In genomic region chr3:138082085-138082991, GRCh38 we compare ENCODE assay signal across 9 cellular contexts. TPM values are rescaled to one million over a fixed set of nuclear protein-coding genes. Genes with fewer than 3 reads are reported as not detected.
DNase-seq lines count a peak whose midpoint lies in the region; ATAC-seq, FAIRE-seq and TF ChIP-seq lines count a peak whose summit lies in the region.
"Had no signal": no experiment of that assay in that cellular context is flagged by ENCODE, and none has a peak within 500 bp of the region (broad histone marks: within the 10 kb centered on the region; RNA-seq: fewer than 3 reads in every experiment).

No MANE protein-coding gene starts in this region.

- RAD21 ChIA-PET in GM12878 (lab: Charles Lee; ENCODE audit: unreplicated experiment): interaction anchor here (0.9 kb wide), 1 partner anchor 9 kb away, joined by 3 read pairs; no protein-coding TSS in a partner anchor

- no peak overlapping the region for H3K27ac Mint-ChIP-seq in stimulated activated naive B cell treated with anti-CD40 and anti-IgM and Interleukin-4, amounts not matched to agents 10 μg/mL and 1 μg/mL and 100 μg/mL, for 72 hours

- DNase-seq in activated T-cell treated with anti-CD3 and anti-CD28 coated beads, Interleukin-2, amount 50 U/mL, for 4 hours: no peak
- no peak for DNase-seq in activated T-cell treated with anti-CD3 and anti-CD28 coated beads, Interleukin-2, amount 50 U/mL, for 1 hour
- DNase-seq in MG63 (peak; percentile 65), GM12878 (ENCODE audit: low read depth, low spot score) (peak; percentile 27), AML-193 (lab: John Stamatoyannopoulos, UW) (no peak), middle frontal gyrus (ENCODE audit: extremely low spot score, low spot score) (no peak)
- no peak for DNase-seq in stimulated activated naive B cell treated with anti-CD40 and anti-IgM and Interleukin-4, amounts not matched to agents 10 μg/mL and 1 μg/mL and 100 μg/mL, for 72 hours

- intact Hi-C loops in GM12878 (cut with micrococcal nuclease; ENCODE audit: unreplicated experiment): no loop called here

- H3K9ac ChIP-seq in GM12878 (ENCODE audit: control insufficient read depth, insufficient read depth, low read length) (no peak overlapping the region), muscle layer of colon (ENCODE audit: low read length) (no peak overlapping the region)

- H3K4me2 ChIP-seq in GM12878 (ENCODE audit: control insufficient read depth, insufficient read depth): 0 out of 2 replicates have a peak overlapping the region, but pooled peaks have one; percentile 33

- peaks cover 20% of the 10 kb centered on the region for H3K4me1 Mint-ChIP-seq in activated T-cell treated with anti-CD3 and anti-CD28 coated beads, Interleukin-2, amount 50 U/mL, for 4 hours (ENCODE audit: low read depth)
- no peaks in the 10 kb centered on the region for H3K4me1 Mint-ChIP-seq in stimulated activated naive B cell treated with anti-CD40 and anti-IgM and Interleukin-4, amounts not matched to agents 10 μg/mL and 1 μg/mL and 100 μg/mL, for 72 hours

- no TSS peak for BruUV-seq in GM12878 (replicated peaks; lab: Mats Ljungman, UMichigan)

- H3K4me1 ChIP-seq in GM12878 (ENCODE audit: control insufficient read depth, insufficient read depth, low read length) (peaks cover 8% of the 10 kb centered on the region), muscle layer of colon (ENCODE audit: insufficient read depth, low read length) (no peaks in the 10 kb centered on the region)

- no peak overlapping the region for H3K4me3 ChIP-seq in MG63
- no peak overlapping the region for H3K4me3 ChIP-seq in GM12878
- H3K4me3 ChIP-seq in muscle layer of colon (ENCODE audit: low read depth in 1 of 2, low read length in 2 of 2): peak overlapping the region in 1 of 2 donors; percentile 9
- H3K4me3 ChIP-seq: cardiac muscle cell had no signal

- POLR2A ChIA-PET in GM12878 (lab: Charles Lee): no interaction called here

- H3K4me3 Mint-ChIP-seq in activated T-cell treated with anti-CD3 and anti-CD28 coated beads, Interleukin-2, amount 50 U/mL, for 4 hours: peak overlapping the region; percentile 13
- no peak overlapping the region for H3K4me3 Mint-ChIP-seq in stimulated activated naive B cell treated with anti-CD40 and anti-IgM and Interleukin-4, amounts not matched to agents 10 μg/mL and 1 μg/mL and 100 μg/mL, for 72 hours

- no peaks in the 10 kb centered on the region for H3K27me3 ChIP-seq in MG63
- peaks cover 0 to 2% of the 10 kb centered on the region in 2 experiments; a peak in 2 of 4 replicates for H3K27me3 ChIP-seq in GM12878 (replicated peaks in 1 of 2; ENCODE audit: control insufficient read depth in 2 of 2, insufficient read depth in 2 of 2, low read length in 1 of 2)
- H3K27me3 ChIP-seq in muscle layer of colon (ENCODE audit: control insufficient read depth in 1 of 2, insufficient read depth in 2 of 2, low read length in 2 of 2): no peaks in the 10 kb centered on the region
- H3K27me3 ChIP-seq: cardiac muscle cell had no signal

- H3K9me3 Mint-ChIP-seq in activated T-cell treated with anti-CD3 and anti-CD28 coated beads, Interleukin-2, amount 50 U/mL, for 4 hours: no peaks in the 10 kb centered on the region
- H3K9me3 Mint-ChIP-seq in stimulated activated naive B cell treated with anti-CD40 and anti-IgM and Interleukin-4, amounts not matched to agents 10 μg/mL and 1 μg/mL and 100 μg/mL, for 72 hours: no peaks in the 10 kb centered on the region

- no peak for TF ChIP-seq EP300 in GM12878 (IDR thresholded peaks at IDR 0.05; ENCODE audit: borderline replicate concordance in 1 of 2, control insufficient read depth in 1 of 2, low read depth in 2 of 2, low read length in 2 of 2)

- H3K79me2 ChIP-seq in GM12878 (ENCODE audit: control insufficient read depth, insufficient read depth, low read length): no peaks in the 10 kb centered on the region

- TF ChIP-seq POLR2A in GM12878 (IDR thresholded peaks at IDR 0.05; ENCODE audit: low read depth, low read length): no peak

- peak; percentile 72 to 75 for ATAC-seq in activated T-cell treated with anti-CD3 and anti-CD28 coated beads, Interleukin-2, amount 50 U/mL, for 4 hours
- ATAC-seq in GM12878: peak; percentile 77
- no peak for ATAC-seq in stimulated activated naive B cell treated with anti-CD40 and anti-IgM and Interleukin-4, amounts not matched to agents 10 μg/mL and 1 μg/mL and 100 μg/mL, for 72 hours (replicated peaks)

- SMC1A ChIA-PET in GM12878 (lab: Charles Lee; ENCODE audit: uncharacterized antibody, unreplicated experiment): no interaction called here

- H2AFZ ChIP-seq in GM12878 (ENCODE audit: control insufficient read depth, low read depth, low read length): no peak overlapping the region

- peaks cover 77% of the 10 kb centered on the region for H3K36me3 ChIP-seq in MG63
- no peaks in the 10 kb centered on the region for H3K36me3 ChIP-seq in GM12878 (ENCODE audit: control insufficient read depth in 2 of 2, insufficient read depth in 2 of 2, low read length in 1 of 2)
- peaks cover 54% of the 10 kb centered on the region for H3K36me3 ChIP-seq in muscle layer of colon (ENCODE audit: insufficient read depth, low read length)

- no peak for TF ChIP-seq RAD21 in GM12878 (IDR thresholded peaks at IDR 0.05; ENCODE audit: insufficient read depth, low read depth, low read length)

- CTCF ChIA-PET in GM12878 (lab: Yijun Ruan, JAX): interaction anchor here (1.3 to 1.5 kb wide), 2 partner anchors 12 to 36 kb away, joined by 3 to 8 read pairs; no protein-coding TSS in a partner anchor

- no peaks in the 10 kb centered on the region for H3K36me3 Mint-ChIP-seq in activated T-cell treated with anti-CD3 and anti-CD28 coated beads, Interleukin-2, amount 50 U/mL, for 4 hours (ENCODE audit: insufficient read depth)
- H3K36me3 Mint-ChIP-seq in stimulated activated naive B cell treated with anti-CD40 and anti-IgM and Interleukin-4, amounts not matched to agents 10 μg/mL and 1 μg/mL and 100 μg/mL, for 72 hours: no peaks in the 10 kb centered on the region

- no peaks in the 10 kb centered on the region for H3K27me3 Mint-ChIP-seq in activated T-cell treated with anti-CD3 and anti-CD28 coated beads, Interleukin-2, amount 50 U/mL, for 4 hours (ENCODE audit: low read depth)
- peaks cover 22 to 34% of the 10 kb centered on the region in 2 donors for H3K27me3 Mint-ChIP-seq in stimulated activated naive B cell treated with anti-CD40 and anti-IgM and Interleukin-4, amounts not matched to agents 10 μg/mL and 1 μg/mL and 100 μg/mL, for 72 hours

- H3K27ac ChIP-seq in GM12878 (ENCODE audit: control insufficient read depth, insufficient read depth): no peak overlapping the region
- H3K27ac ChIP-seq in muscle layer of colon (ENCODE audit: low read depth, low read length): peak overlapping the region; percentile 50
- H3K27ac ChIP-seq: cardiac muscle cell had no signal

- H4K20me1 ChIP-seq in GM12878 (ENCODE audit: control insufficient read depth, insufficient read depth): no peaks in the 10 kb centered on the region

- FAIRE-seq in GM12878 (lab: Jason Lieb, UNC): peak; percentile 84

- 40% methylated on average over 7 of the region's 8 CpGs for WGBS in GM12878 (ENCODE audit: insufficient coverage, insufficient replicate concordance, low lambda C conversion rate, missing lambda C conversion rate)

- in situ Hi-C loops in GM12878 (cut with MboI): no loop called here

- H3K9me3 ChIP-seq in MG63 (no peaks in the 10 kb centered on the region), GM12878 (replicated peaks; ENCODE audit: control insufficient read depth, insufficient read depth, low read length) (no peaks in the 10 kb centered on the region), muscle layer of colon (ENCODE audit: low read length) (no peaks in the 10 kb centered on the region)

- no peak for TF ChIP-seq CTCF in GM12878 (IDR thresholded peaks at IDR 0.05 in 2 of 3, conservative IDR thresholded peaks at IDR 0.05 in 1 of 3; ENCODE audit: control insufficient read depth in 2 of 3, extremely low read depth in 1 of 3, insufficient read depth in 1 of 3, low read depth in 3 of 3, low read length in 3 of 3)

RNA-seq across cellular contexts. Expression of gene DZIP1L, which starts 33.1 kb away (rescaled TPM):
- not detected for total RNA-seq in activated T-cell treated with anti-CD3 and anti-CD28 coated beads, Interleukin-2, amount 50 U/mL, for 4 hours
- total RNA-seq in MG63 (2014; rRNA removed; shearing (Covaris generic); ENCODE audit: low replicate concordance): 14.9 and 20.1 TPM in 2 replicates
- not detected in 2 replicates for total RNA-seq in GM12878 (2013; cell fraction: nucleolus; rRNA removed)
- total RNA-seq in GM12878 (2014; rRNA removed): not detected in 2 replicates
- total RNA-seq in GM12878 (2014; rRNA removed; fragmentation: Illumina TruSeq; extraction: Trizol): not detected in 2 replicates
- total RNA-seq in GM12878 (2021): not detected in 2 replicates
- not detected for polyA plus RNA-seq in GM12878 (2011; ENCODE audit: low read depth)
- not detected in 2 replicates for polyA plus RNA-seq in GM12878 (2011; rRNA removed)
- 0.02 and 0.03 TPM in 2 replicates for polyA plus RNA-seq in GM12878 (2011; cell fraction: cytosol; rRNA removed)
- 0.07 and 0.18 TPM in 2 replicates for polyA plus RNA-seq in GM12878 (2011; cell fraction: nucleus; rRNA removed)
- polyA plus RNA-seq in GM12878 (2012): not detected in 2 replicates
- polyA plus RNA-seq in GM12878 (2014; fragmentation: Illumina TruSeq; extraction: Trizol): not detected in 2 replicates
- not detected for polyA plus RNA-seq in GM12878 (2014; fragmentation: Nextera tagmentation; extraction: Ambion mirVana)
- polyA plus RNA-seq in GM12878 (2014; rRNA removed): not detected in 2 replicates
- not detected for polyA plus RNA-seq in GM12878 (2016; fragmentation: Nextera tagmentation; extraction: Ambion mirVana)
- polyA minus RNA-seq in GM12878 (2011; rRNA and poly(A)+ RNA removed): not detected in 2 replicates
- polyA minus RNA-seq in GM12878 (2011; cell fraction: cytosol; rRNA and poly(A)+ RNA removed): not detected in 2 replicates
- polyA minus RNA-seq in GM12878 (2011; cell fraction: nucleus; rRNA and poly(A)+ RNA removed): 0.10 TPM in 1 of 2 replicates, not detected in the other

RNA-seq across cellular contexts. Expression of gene A4GNT, which starts 49.9 kb away (rescaled TPM):
- total RNA-seq in activated T-cell treated with anti-CD3 and anti-CD28 coated beads, Interleukin-2, amount 50 U/mL, for 4 hours: not detected
- total RNA-seq in MG63 (2014; rRNA removed; shearing (Covaris generic); ENCODE audit: low replicate concordance): not detected in 2 replicates
- not detected in 2 replicates for total RNA-seq in GM12878 (2013; cell fraction: nucleolus; rRNA removed)
- not detected in 2 replicates for total RNA-seq in GM12878 (2014; rRNA removed)
- total RNA-seq in GM12878 (2014; rRNA removed; fragmentation: Illumina TruSeq; extraction: Trizol): not detected in 2 replicates
- not detected in 2 replicates for total RNA-seq in GM12878 (2021)
- not detected for polyA plus RNA-seq in GM12878 (2011; ENCODE audit: low read depth)
- not detected in 2 replicates for polyA plus RNA-seq in GM12878 (2011; rRNA removed)
- polyA plus RNA-seq in GM12878 (2011; cell fraction: cytosol; rRNA removed): not detected in 2 replicates
- polyA plus RNA-seq in GM12878 (2011; cell fraction: nucleus; rRNA removed): not detected in 2 replicates
- polyA plus RNA-seq in GM12878 (2012): not detected in 2 replicates
- polyA plus RNA-seq in GM12878 (2014; fragmentation: Illumina TruSeq; extraction: Trizol): not detected in 2 replicates
- polyA plus RNA-seq in GM12878 (2014; fragmentation: Nextera tagmentation; extraction: Ambion mirVana): not detected
- polyA plus RNA-seq in GM12878 (2014; rRNA removed): not detected in 2 replicates
- polyA plus RNA-seq in GM12878 (2016; fragmentation: Nextera tagmentation; extraction: Ambion mirVana): not detected
- polyA minus RNA-seq in GM12878 (2011; rRNA and poly(A)+ RNA removed): not detected in 2 replicates
- not detected in 2 replicates for polyA minus RNA-seq in GM12878 (2011; cell fraction: cytosol; rRNA and poly(A)+ RNA removed)
- not detected in 2 replicates for polyA minus RNA-seq in GM12878 (2011; cell fraction: nucleus; rRNA and poly(A)+ RNA removed)
- total RNA-seq: cardiac muscle cell had no signal
- polyA plus RNA-seq: cardiac muscle cell had no signal

Comparison
In these comparisons a context has a peak if more than half of its experiments do, and no peak if none do; other contexts are left out.
1. ATAC-seq: peak in activated T-cell treated with anti-CD3 and anti-CD28 coated beads, Interleukin-2, amount 50 U/mL, for 4 hours (2 of 2) and GM12878 (single experiment); none in stimulated activated naive B cell treated with anti-CD40 and anti-IgM and Interleukin-4, amounts not matched to agents 10 μg/mL and 1 μg/mL and 100 μg/mL, for 72 hours (0 of 2).
2. DNase-seq: peak in MG63 (single experiment) and GM12878 (single experiment); none in activated T-cell treated with anti-CD3 and anti-CD28 coated beads, Interleukin-2, amount 50 U/mL, for 4 hours (single experiment), activated T-cell treated with anti-CD3 and anti-CD28 coated beads, Interleukin-2, amount 50 U/mL, for 1 hour (single experiment), AML-193 (0 of 2), stimulated activated naive B cell treated with anti-CD40 and anti-IgM and Interleukin-4, amounts not matched to agents 10 μg/mL and 1 μg/mL and 100 μg/mL, for 72 hours (single experiment) and middle frontal gyrus (single experiment).
3. RNA of gene DZIP1L, which starts 33.1 kb away (total RNA-seq): 14.9 to 20.1 TPM in MG63; not detected in activated T-cell treated with anti-CD3 and anti-CD28 coated beads, Interleukin-2, amount 50 U/mL, for 4 hours and not detected in GM12878; every median in the first group is over 10 times any median in the second.